Comparison of ENCODE assay signal across 32 cellular contexts in the genomic region with DNA sequence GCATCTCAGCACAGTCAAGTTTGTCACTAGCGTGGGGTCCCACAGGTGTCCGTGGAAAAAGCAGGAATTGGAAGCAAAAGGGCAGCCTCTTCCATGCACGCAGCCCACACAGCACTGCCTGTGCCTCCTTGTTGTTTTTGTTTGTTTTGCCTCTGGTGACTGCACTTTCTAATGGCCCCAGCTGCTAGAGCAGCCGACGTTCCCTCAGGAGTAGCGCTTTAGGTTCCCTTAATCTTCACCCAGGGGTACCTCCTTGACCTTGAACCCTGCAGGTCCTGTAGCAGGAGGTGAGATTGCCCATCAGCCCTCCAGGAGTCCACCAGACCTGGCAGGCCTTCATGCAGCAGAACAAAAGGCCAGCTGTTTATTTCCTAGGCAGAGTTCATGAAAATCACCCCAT.
DNase-seq lines count a peak whose midpoint lies in the region; ATAC-seq, FAIRE-seq and TF ChIP-seq lines count a peak whose summit lies in the region.
"Had no signal": no experiment of that assay in that cellular context is flagged by ENCODE, and none has a peak within 500 bp of the region (broad histone marks: within the 10 kb centered on the region; RNA-seq: fewer than 3 reads in every experiment).

No MANE protein-coding gene starts in this region.

- H3K4me3 ChIP-seq in GM12878: no peak overlapping the region
- no peak overlapping the region for H3K4me3 ChIP-seq in trophoblast cell (ENCODE audit: low read depth, low read length)
- H3K4me3 ChIP-seq: SJCRH30, smooth muscle cell, upper lobe of left lung had no signal

- H3K4ac ChIP-seq in trophoblast cell (ENCODE audit: low read depth, low read length): no peak overlapping the region

- no peaks in the 10 kb centered on the region for H3K4me1 ChIP-seq in GM12878 (ENCODE audit: control insufficient read depth, insufficient read depth, low read length)
- H3K4me1 ChIP-seq in trophoblast cell (ENCODE audit: control insufficient read depth in 1 of 2, insufficient read depth in 2 of 2, low read length in 2 of 2): no peaks in the 10 kb centered on the region
- H3K4me1 ChIP-seq: SJCRH30, upper lobe of left lung had no signal

- H4K8ac ChIP-seq in trophoblast cell (ENCODE audit: low read depth, low read length): no peak overlapping the region

- no peak overlapping the region for H2AFZ ChIP-seq in GM12878 (ENCODE audit: control insufficient read depth, low read depth, low read length)
- H2AFZ ChIP-seq in trophoblast cell (ENCODE audit: insufficient read depth, low read length, poor library complexity): no peak overlapping the region

- ATAC-seq in GM12878 (peak; percentile 26), HG03521 (IDR thresholded peaks at IDR 0.05; ENCODE audit: unreplicated experiment) (no peak), HG03108 (IDR thresholded peaks at IDR 0.05; ENCODE audit: unreplicated experiment) (no peak)
- ATAC-seq: left lobe of liver had no signal

- H3K23ac ChIP-seq in trophoblast cell (ENCODE audit: low read length): no peak overlapping the region

- WGBS in GM12878 (ENCODE audit: insufficient coverage, insufficient replicate concordance, low lambda C conversion rate, missing lambda C conversion rate): 34% methylated on average over 6 of the region's 6 CpGs
- no CpG with 5 or more reads among the region's 6 CpGs for WGBS in trophoblast cell (ENCODE audit: extremely low coverage, insufficient coverage, insufficient read length)

- TF ChIP-seq RAD21 in GM12878 (IDR thresholded peaks at IDR 0.05; ENCODE audit: insufficient read depth, low read depth, low read length): no peak

- no peak overlapping the region for H2BK12ac ChIP-seq in trophoblast cell (ENCODE audit: low read length)

- H3K4me2 ChIP-seq in GM12878 (ENCODE audit: control insufficient read depth, insufficient read depth) (no peak overlapping the region), trophoblast cell (ENCODE audit: low read length) (no peak overlapping the region)
- H3K4me2 ChIP-seq: smooth muscle cell had no signal

- BruUV-seq in GM12878 (replicated peaks; lab: Mats Ljungman, UMichigan): no TSS peak

- no peak overlapping the region for H4K91ac ChIP-seq in trophoblast cell (ENCODE audit: low read depth, low read length)

- intact Hi-C loops in GM12878 (cut with micrococcal nuclease; ENCODE audit: unreplicated experiment): no loop called here

- H3K4me1 Mint-ChIP-seq in HFFc6 (ENCODE audit: low read depth): no peaks in the 10 kb centered on the region
- H3K4me1 Mint-ChIP-seq: activated naive CD4-positive, alpha-beta T cell treated with anti-CD3 and anti-CD28 coated beads, Interleukin-2, amount 50 U/mL, for 24 hours; CD4-positive, CD25-positive, alpha-beta regulatory T cell; immature natural killer cell had no signal

- H3K9ac ChIP-seq in GM12878 (ENCODE audit: control insufficient read depth, insufficient read depth, low read length): no peak overlapping the region
- H3K9ac ChIP-seq in trophoblast cell (ENCODE audit: low read length): no peak overlapping the region

- FAIRE-seq in GM12878 (lab: Jason Lieb, UNC): no peak
- FAIRE-seq: A204.1, frontal cortex had no signal

- no peak for TF ChIP-seq CTCF in GM12878 (IDR thresholded peaks at IDR 0.05 in 2 of 3, conservative IDR thresholded peaks at IDR 0.05 in 1 of 3; ENCODE audit: control insufficient read depth in 2 of 3, extremely low read depth in 1 of 3, insufficient read depth in 1 of 3, low read depth in 3 of 3, low read length in 3 of 3)
- TF ChIP-seq CTCF in HFFc6 (IDR thresholded peaks at IDR 0.05): no peak

- H3K27me3 ChIP-seq in GM12878 (replicated peaks in 1 of 2; ENCODE audit: control insufficient read depth in 2 of 2, insufficient read depth in 2 of 2, low read length in 1 of 2) (no peaks in the 10 kb centered on the region), trophoblast cell (ENCODE audit: insufficient read depth, low read length) (no peaks in the 10 kb centered on the region)
- H3K27me3 ChIP-seq: SJCRH30, upper lobe of left lung had no signal

- H3K36me3 ChIP-seq in GM12878 (ENCODE audit: control insufficient read depth in 2 of 2, insufficient read depth in 2 of 2, low read length in 1 of 2) (no peaks in the 10 kb centered on the region), trophoblast cell (ENCODE audit: control insufficient read depth in 1 of 2, insufficient read depth in 2 of 2, low read length in 2 of 2) (no peaks in the 10 kb centered on the region)
- H3K36me3 ChIP-seq: SJCRH30, upper lobe of left lung had no signal

- H3K27ac ChIP-seq in GM12878 (ENCODE audit: control insufficient read depth, insufficient read depth) (no peak overlapping the region), trophoblast cell (ENCODE audit: low read depth, low read length) (no peak overlapping the region)
- H3K27ac ChIP-seq: SJCRH30, upper lobe of left lung, VCaP had no signal

- CTCF ChIA-PET in GM12878 (lab: Yijun Ruan, JAX): interaction anchor here (1.1 to 1.4 kb wide), 2 partner anchors 9 to 14 kb away, joined by 3 to 4 read pairs; no protein-coding TSS in a partner anchor

- no peak overlapping the region for H2AK5ac ChIP-seq in trophoblast cell (ENCODE audit: low read length)

- no peaks in the 10 kb centered on the region for H3K9me3 ChIP-seq in GM12878 (replicated peaks; ENCODE audit: control insufficient read depth, insufficient read depth, low read length)
- no peaks in the 10 kb centered on the region for H3K9me3 ChIP-seq in trophoblast cell (ENCODE audit: insufficient read depth, low read depth, low read length)
- H3K9me3 ChIP-seq: SJCRH30, upper lobe of left lung had no signal

- H4K20me1 ChIP-seq in GM12878 (ENCODE audit: control insufficient read depth, insufficient read depth): no peaks in the 10 kb centered on the region

- peaks cover 6% of the 10 kb centered on the region; the same call in 1 of the 2 replicates for H3K9me3 Mint-ChIP-seq in HFFc6
- H3K9me3 Mint-ChIP-seq: activated naive CD4-positive, alpha-beta T cell treated with anti-CD3 and anti-CD28 coated beads, Interleukin-2, amount 50 U/mL, for 24 hours; brain; nephron progenitor cell had no signal

- DNase-seq in NCI-H748 (lab: John Stamatoyannopoulos, UW; ENCODE audit: unreplicated experiment) (peak; percentile 23), NCI-H748 treated with DMSO at 0.1 percent for 48 hours (lab: John Stamatoyannopoulos, UW) (no peak), NCI-H1092 treated with DMSO at 0.1 percent for 48 hours (lab: John Stamatoyannopoulos, UW) (peak; percentile 26), GM12878 (ENCODE audit: low read depth, low spot score) (no peak), trophoblast cell (no peak), HFFc6 (no peak)
- DNase-seq: activated CD4-positive, alpha-beta T cell treated with anti-CD3 and anti-CD28 coated beads for 4 hours; activated T-cell treated with anti-CD3 and anti-CD28 coated beads for 4 hours; amniotic stem cell; CD4-positive, CD25-positive, alpha-beta regulatory T cell; DND-41; GOT3; hippocampal formation; immature natural killer cell; KBM-7; mesenchymal stem cell; NCI-H1105; NCI-H524 treated with DMSO at 0.1 percent for 48 hours; nephron progenitor cell; SJCRH30; stimulated activated naive CD4-positive, alpha-beta T cell; T-helper 9 cell; upper lobe of left lung had no signal

- H3K14ac ChIP-seq in trophoblast cell (ENCODE audit: low read length): no peak overlapping the region

- no peak overlapping the region for H2BK120ac ChIP-seq in trophoblast cell (ENCODE audit: insufficient read depth, low read length, poor library complexity)

- no peaks in the 10 kb centered on the region for H3K79me1 ChIP-seq in trophoblast cell (ENCODE audit: low read length)

- no peaks in the 10 kb centered on the region for H3K79me2 ChIP-seq in GM12878 (ENCODE audit: control insufficient read depth, insufficient read depth, low read length)
- no peaks in the 10 kb centered on the region for H3K79me2 ChIP-seq in trophoblast cell (ENCODE audit: control insufficient read depth, insufficient read depth, low read length, poor library complexity)

- peak overlapping the region; percentile 26 for H4K12ac ChIP-seq in trophoblast cell (ENCODE audit: low read depth, low read length)

- in situ Hi-C loops in GM12878 (cut with MboI): no loop called here

- SMC1A ChIA-PET in GM12878 (lab: Charles Lee; ENCODE audit: uncharacterized antibody, unreplicated experiment): interaction anchor here (0.7 to 0.9 kb wide), 2 partner anchors 28 to 305 kb away, joined by 3 to 4 read pairs; no protein-coding TSS in a partner anchor

- H3K4me3 Mint-ChIP-seq in HFFc6: no peak overlapping the region
- H3K4me3 Mint-ChIP-seq: activated naive CD4-positive, alpha-beta T cell treated with anti-CD3 and anti-CD28 coated beads, Interleukin-2, amount 50 U/mL, for 24 hours; brain; CD4-positive, CD25-positive, alpha-beta regulatory T cell; immature natural killer cell; nephron progenitor cell had no signal

- no peak for TF ChIP-seq POLR2A in GM12878 (IDR thresholded peaks at IDR 0.05; ENCODE audit: low read depth, low read length)

- TF ChIP-seq EP300 in GM12878 (IDR thresholded peaks at IDR 0.05; ENCODE audit: borderline replicate concordance in 1 of 2, control insufficient read depth in 1 of 2, low read depth in 2 of 2, low read length in 2 of 2): no peak

- no peak overlapping the region for H3K27ac Mint-ChIP-seq in HFFc6
- H3K27ac Mint-ChIP-seq: activated naive CD4-positive, alpha-beta T cell treated with anti-CD3 and anti-CD28 coated beads, Interleukin-2, amount 50 U/mL, for 24 hours; CD4-positive, CD25-positive, alpha-beta regulatory T cell; immature natural killer cell; nephron progenitor cell had no signal

- H2BK5ac ChIP-seq in trophoblast cell (ENCODE audit: low read depth, low read length, poor library complexity): no peak overlapping the region

- H3K18ac ChIP-seq in trophoblast cell (ENCODE audit: low read length): no peak overlapping the region

- POLR2A ChIA-PET in GM12878 (lab: Charles Lee): interaction anchor here (0.6 to 0.7 kb wide), 2 partner anchors 12 to 14 kb away, joined by 3 read pairs; no protein-coding TSS in a partner anchor

- no peaks in the 10 kb centered on the region for H3K36me3 Mint-ChIP-seq in HFFc6 (ENCODE audit: low read depth)
- H3K36me3 Mint-ChIP-seq: activated naive CD4-positive, alpha-beta T cell treated with anti-CD3 and anti-CD28 coated beads, Interleukin-2, amount 50 U/mL, for 24 hours; brain; CD4-positive, CD25-positive, alpha-beta regulatory T cell; immature natural killer cell had no signal

- RAD21 ChIA-PET in GM12878 (lab: Charles Lee; ENCODE audit: unreplicated experiment): no interaction called here

- peaks cover 2% of the 10 kb centered on the region for H3K27me3 Mint-ChIP-seq in HFFc6 (ENCODE audit: insufficient read depth)
- H3K27me3 Mint-ChIP-seq: brain; CD4-positive, CD25-positive, alpha-beta regulatory T cell had no signal

TF ChIP-seq in GM12878, 131 proteins besides CTCF, POLR2A, EP300 and RAD21 (continues in another document):
- TF ChIP-seq ZNF622 (IDR thresholded peaks at IDR 0.05): no peak
- no peak for TF ChIP-seq KLF5 (IDR thresholded peaks at IDR 0.05; ENCODE audit: partially characterized antibody)
- no peak for TF ChIP-seq NBN (IDR thresholded peaks at IDR 0.05)
- no peak for TF ChIP-seq CHD1 (IDR thresholded peaks at IDR 0.05; ENCODE audit: low read depth, low read length)
- TF ChIP-seq SREBF1 (IDR thresholded peaks at IDR 0.05; ENCODE audit: low read length): no peak
- no peak for TF ChIP-seq TBL1XR1 (IDR thresholded peaks at IDR 0.05; ENCODE audit: low read depth, low read length)

Comparison
In these comparisons a context has a peak if more than half of its experiments do, and no peak if none do; other contexts are left out.
1. DNase-seq: peak in NCI-H748 (single experiment) and NCI-H1092 treated with DMSO at 0.1 percent for 48 hours (single experiment); none in NCI-H748 treated with DMSO at 0.1 percent for 48 hours (single experiment), GM12878 (single experiment), trophoblast cell (0 of 2) and HFFc6 (single experiment).